In genomic region chr7:55154096-55154495, GRCh38 we compare ENCODE assay signal across 19 cellular contexts.
DNase-seq lines count a peak whose midpoint lies in the region; ATAC-seq, FAIRE-seq and TF ChIP-seq lines count a peak whose summit lies in the region.
"Had no signal": no experiment of that assay in that cellular context is flagged by ENCODE, and none has a peak within 500 bp of the region (broad histone marks: within the 10 kb centered on the region; RNA-seq: fewer than 3 reads in every experiment).

No MANE protein-coding gene starts in this region.

- no peak overlapping the region for H2BK15ac ChIP-seq in mesenchymal stem cell (ENCODE audit: low read depth, poor library complexity, severe bottlenecking)

- H3K14ac ChIP-seq in mesenchymal stem cell (ENCODE audit: low read length in 2 of 2): no peak overlapping the region

- no peaks in the 10 kb centered on the region for H3K79me2 ChIP-seq in HepG2 (ENCODE audit: insufficient read depth, low read length)

- H4K8ac ChIP-seq in mesenchymal stem cell (ENCODE audit: low read length): peak overlapping the region; percentile 29

- no peak overlapping the region for H2BK120ac ChIP-seq in mesenchymal stem cell (ENCODE audit: low read depth, low read length)

- CTCF ChIA-PET in HepG2 (lab: Yijun Ruan, JAX; ENCODE audit: low intra/inter-chr PET ratio, low total read pairs): interaction anchor here (1.4 kb wide), 1 partner anchor 101 kb away, joined by 5 read pairs; no protein-coding TSS in a partner anchor

- TF ChIP-seq EP300 in HepG2 (IDR thresholded peaks at IDR 0.05; ENCODE audit: low read depth in 2 of 2, low read length in 2 of 2): no peak
- no peak for TF ChIP-seq EP300 in HepG2 (CRISPR knock-in tag; IDR thresholded peaks at IDR 0.05; ENCODE audit: borderline replicate concordance)

- H3K27ac ChIP-seq in HepG2 (ENCODE audit: extremely low read length, insufficient read depth, low read length) (no peak overlapping the region), right lobe of liver (no peak overlapping the region), mesenchymal stem cell (ENCODE audit: low read length, poor library complexity, severe bottlenecking) (no peak overlapping the region), psoas muscle (peak overlapping the region; percentile 40)
- H3K27ac ChIP-seq: GM23248, HL-60 had no signal

- in situ Hi-C loops in HepG2 (cut with HindIII; ENCODE audit: extremely low pct_ligation_motif_present, low pct_unique_long_range_greater_than_20kb): no loop called here

- no peak for FAIRE-seq in HepG2 (lab: Jason Lieb, UNC)
- FAIRE-seq: A204.1, GM12878, GM18507, H54 had no signal

- no peak overlapping the region for H3K4ac ChIP-seq in mesenchymal stem cell (ENCODE audit: low read depth in 1 of 2, low read length in 2 of 2)

- H3K4me1 ChIP-seq in HepG2 (ENCODE audit: insufficient read depth, low read length) (no peaks in the 10 kb centered on the region), right lobe of liver (no peaks in the 10 kb centered on the region), mesenchymal stem cell (ENCODE audit: control insufficient read depth, insufficient read depth, low read depth, low read length) (peaks cover 15% of the 10 kb centered on the region), psoas muscle (peaks cover 31% of the 10 kb centered on the region)

- no TSS peak for BruUV-seq in HepG2 (replicated peaks; lab: Mats Ljungman, UMichigan)

- intact Hi-C loops in HepG2 (cut with micrococcal nuclease; ENCODE audit: unreplicated experiment) (no loop called here), right lobe of liver (cut with DNase I) (no loop called here), psoas muscle (cut with DNase I) (no loop called here)

- H4K91ac ChIP-seq in mesenchymal stem cell (ENCODE audit: low read length): no peak overlapping the region

- H3K23ac ChIP-seq in mesenchymal stem cell (ENCODE audit: low read length in 2 of 2): no peak overlapping the region

- H3K18ac ChIP-seq in mesenchymal stem cell (ENCODE audit: low read depth in 1 of 2, low read length in 2 of 2): no peak overlapping the region

- H3K36me3 ChIP-seq in HepG2 (replicated peaks in 1 of 2; ENCODE audit: control insufficient read depth in 1 of 2, insufficient read depth in 2 of 2, low read length in 2 of 2) (0 out of 5 replicates have a peak, but pooled peaks cover 0 to 10% of the 10 kb centered on the region in 2 experiments), right lobe of liver (peaks cover 0 to 95% (median 50%) of the 10 kb centered on the region in 4 donors), mesenchymal stem cell (ENCODE audit: control insufficient read depth in 1 of 2, insufficient read depth in 2 of 2, low read depth in 1 of 2, low read length in 2 of 2) (peaks cover 58 to 98% of the 10 kb centered on the region in 2 experiments), psoas muscle (ENCODE audit: insufficient read depth in 1 of 2, low read depth in 1 of 2) (peaks cover 0 to 61% of the 10 kb centered on the region in 2 donors)

- TF ChIP-seq RAD21 in HepG2 (CRISPR knock-in tag; IDR thresholded peaks at IDR 0.05): no peak

- H3K27me3 ChIP-seq in HepG2 (ENCODE audit: control insufficient read depth in 1 of 2, insufficient read depth in 2 of 2, low read length in 2 of 2) (no peaks in the 10 kb centered on the region), right lobe of liver (no peaks in the 10 kb centered on the region), mesenchymal stem cell (ENCODE audit: control insufficient read depth in 1 of 2, insufficient read depth in 1 of 2, low read length in 2 of 2) (no peaks in the 10 kb centered on the region), psoas muscle (ENCODE audit: insufficient read depth in 3 of 3, low read length in 2 of 3) (no peaks in the 10 kb centered on the region)

- H2AK5ac ChIP-seq in mesenchymal stem cell (ENCODE audit: low read length, severe bottlenecking): no peak overlapping the region

- H3K9ac ChIP-seq in HepG2 (ENCODE audit: insufficient read depth, low read depth, low read length) (no peak overlapping the region), mesenchymal stem cell (ENCODE audit: low read length) (no peak overlapping the region)
- H3K9ac ChIP-seq: GM23248 had no signal

- no peak overlapping the region for H2BK12ac ChIP-seq in mesenchymal stem cell (ENCODE audit: low read length in 2 of 2)

- H3K79me1 ChIP-seq in mesenchymal stem cell (replicated peaks; ENCODE audit: low read length, poor library complexity, severe bottlenecking): peaks cover 19% of the 10 kb centered on the region

- no peak overlapping the region for H2BK5ac ChIP-seq in mesenchymal stem cell (ENCODE audit: low read depth, low read length, poor library complexity, severe bottlenecking)

- WGBS in HepG2 (ENCODE audit: low lambda C conversion rate): 91% methylated on average over 4 of the region's 10 CpGs
- WGBS in right lobe of liver (ENCODE audit: insufficient coverage, low coverage, low lambda C conversion rate, missing lambda C conversion rate): 100% methylated on average over 1 of the region's 10 CpGs
- 98% methylated on average over 10 of the region's 10 CpGs for WGBS in mesenchymal stem cell
- 66 to 85% (median 76%) methylated on average over 10 of the region's 10 CpGs for WGBS in psoas muscle, 3 donors

- DNase-seq in HepG2 (ENCODE audit: low spot score): no peak
- no peak for DNase-seq in right lobe of liver
- no peak for DNase-seq in mesenchymal stem cell
- DNase-seq in psoas muscle: no peak
- DNase-seq in putamen (ENCODE audit: low spot score): no peak
- no peak for DNase-seq in DMS53 treated with DMSO at 0.1 percent for 48 hours (lab: John Stamatoyannopoulos, UW; ENCODE audit: unreplicated experiment)
- DNase-seq: C1 segment of cervical spinal cord; Calu3; CD4-positive, alpha-beta T cell; DMS 273 treated with DMSO at 0.1 percent for 48 hours; DMS79; GM23248 had no signal

- TF ChIP-seq CTCF in HepG2 (CRISPR knock-in tag; IDR thresholded peaks at IDR 0.05) (no peak), right lobe of liver (IDR thresholded peaks at IDR 0.05) (no peak), psoas muscle (IDR thresholded peaks at IDR 0.05) (no peak)

- ATAC-seq in HepG2 (no peak), right lobe of liver (no peak), psoas muscle (peak in 1 of 4 donors; percentile 34), GM19351 (IDR thresholded peaks at IDR 0.05; ENCODE audit: unreplicated experiment) (no peak)
- ATAC-seq: GM12878, HCT116 had no signal

- H3K9me3 ChIP-seq in HepG2 (ENCODE audit: low read length): no peaks in the 10 kb centered on the region
- no peaks in the 10 kb centered on the region for H3K9me3 ChIP-seq in right lobe of liver
- H3K9me3 ChIP-seq in mesenchymal stem cell (ENCODE audit: control insufficient read depth, low read length): no peaks in the 10 kb centered on the region
- H3K9me3 ChIP-seq in psoas muscle: no peaks in the 10 kb centered on the region

- POLR2A ChIA-PET in HepG2 (lab: Yijun Ruan, JAX): no interaction called here

- H3K4me3 ChIP-seq in HepG2 (replicated peaks in 1 of 3; ENCODE audit: insufficient read depth in 1 of 3, low read depth in 2 of 3, low read length in 3 of 3) (no peak overlapping the region), right lobe of liver (no peak overlapping the region), mesenchymal stem cell (ENCODE audit: insufficient read depth in 1 of 2, low read depth in 1 of 2, low read length in 2 of 2) (no peak overlapping the region), psoas muscle (no peak overlapping the region)
- H3K4me3 ChIP-seq: GM12878, GM23248 had no signal

- TF ChIP-seq POLR2A in HepG2 (IDR thresholded peaks at IDR 0.05; ENCODE audit: insufficient read depth in 1 of 2, low read depth in 2 of 2, low read length in 2 of 2) (no peak), right lobe of liver (IDR thresholded peaks at IDR 0.05) (no peak)

- H2AFZ ChIP-seq in HepG2 (ENCODE audit: low read length) (no peak overlapping the region), mesenchymal stem cell (ENCODE audit: low read depth, low read length) (no peak overlapping the region)
- H2AFZ ChIP-seq: GM23248 had no signal

- H3K4me2 ChIP-seq in HepG2 (ENCODE audit: low read depth, low read length): no peak overlapping the region
- no peak overlapping the region for H3K4me2 ChIP-seq in mesenchymal stem cell (ENCODE audit: low read length, poor library complexity, severe bottlenecking)

- H4K20me1 ChIP-seq in HepG2 (ENCODE audit: insufficient read depth, low read length): no peaks in the 10 kb centered on the region

TF ChIP-seq in HepG2, 621 proteins besides CTCF, POLR2A, EP300 and RAD21 (continues in another document):
- TF ChIP-seq ZNF687 (CRISPR knock-in tag; IDR thresholded peaks at IDR 0.05): peak; percentile 19; the same call in 1 of the 2 replicates
